Comparison of ENCODE assay signal across 18 cellular contexts in genomic region chr2:10764896-10765295, GRCh38. TPM values are rescaled to one million over a fixed set of nuclear protein-coding genes. Genes with fewer than 3 reads are reported as not detected.
DNase-seq lines count a peak whose midpoint lies in the region; ATAC-seq and TF ChIP-seq lines count a peak whose summit lies in the region.
"Had no signal": no experiment of that assay in that cellular context is flagged by ENCODE, and none has a peak within 500 bp of the region (broad histone marks: within the 10 kb centered on the region; RNA-seq: fewer than 3 reads in every experiment).

No MANE protein-coding gene starts in this region.

- 74% methylated on average over 4 of the region's 4 CpGs for WGBS in hepatocyte (ENCODE audit: low lambda C conversion rate, missing lambda C conversion rate)
- 63 to 68% methylated on average over 4 of the region's 4 CpGs for WGBS in sigmoid colon, 2 donors

- no peak overlapping the region for H3K9ac ChIP-seq in BLaER1

- H3K4me2 ChIP-seq in BLaER1 (peak overlapping the region; percentile 94), hepatocyte (no peak overlapping the region)
- H3K4me2 ChIP-seq: GM23338 had no signal

- no peaks in the 10 kb centered on the region for H3K9me2 ChIP-seq in hepatocyte (replicated peaks; ENCODE audit: insufficient read depth)

- H3K9me3 Mint-ChIP-seq in activated CD4-positive, alpha-beta T cell treated with anti-CD3 and anti-CD28 coated beads, Interleukin-2, amount 10 ng/mL, durations not matched to agents 24 days and 14 days: no peaks in the 10 kb centered on the region
- H3K9me3 Mint-ChIP-seq: CD4-positive, alpha-beta memory T cell; GM23338; HFFc6 had no signal

- no peaks in the 10 kb centered on the region for H3K9me3 ChIP-seq in BLaER1
- no peaks in the 10 kb centered on the region for H3K9me3 ChIP-seq in hepatocyte (ENCODE audit: low read depth)
- no peaks in the 10 kb centered on the region for H3K9me3 ChIP-seq in sigmoid colon

- no peaks in the 10 kb centered on the region for H3K36me3 Mint-ChIP-seq in activated CD4-positive, alpha-beta T cell treated with anti-CD3 and anti-CD28 coated beads, Interleukin-2, amount 10 ng/mL, durations not matched to agents 24 days and 14 days (ENCODE audit: low read depth)
- H3K36me3 Mint-ChIP-seq: CD14-positive monocyte; CD4-positive, alpha-beta memory T cell had no signal

- H3K27ac ChIP-seq in BLaER1 (no peak overlapping the region), hepatocyte (peak overlapping the region; percentile 74), sigmoid colon (no peak overlapping the region)
- H3K27ac ChIP-seq: HL-60 had no signal

- H3K4me1 Mint-ChIP-seq in activated CD4-positive, alpha-beta T cell treated with anti-CD3 and anti-CD28 coated beads, Interleukin-2, amount 10 ng/mL, durations not matched to agents 24 days and 14 days: no peaks in the 10 kb centered on the region
- H3K4me1 Mint-ChIP-seq: CD14-positive monocyte; CD4-positive, alpha-beta memory T cell had no signal

- intact Hi-C loops in sigmoid colon (cut with DNase I): no loop called here
- intact Hi-C loops in activated CD4-positive, alpha-beta T cell treated with anti-CD3 and anti-CD28 coated beads, Interleukin-2, amount 10 ng/mL, durations not matched to agents 24 days and 14 days (cut with micrococcal nuclease): no loop called here

- H3K36me3 ChIP-seq in BLaER1 (no peaks in the 10 kb centered on the region), hepatocyte (replicated peaks; ENCODE audit: insufficient read depth, low read depth) (no peaks in the 10 kb centered on the region), sigmoid colon (no peaks in the 10 kb centered on the region)

- H3K27me3 Mint-ChIP-seq in activated CD4-positive, alpha-beta T cell treated with anti-CD3 and anti-CD28 coated beads, Interleukin-2, amount 10 ng/mL, durations not matched to agents 24 days and 14 days: peaks cover 4% of the 10 kb centered on the region

- H3K4me1 ChIP-seq in BLaER1: peaks cover 34% of the 10 kb centered on the region
- no peaks in the 10 kb centered on the region for H3K4me1 ChIP-seq in hepatocyte (ENCODE audit: insufficient read depth)
- H3K4me1 ChIP-seq in sigmoid colon: no peaks in the 10 kb centered on the region

- no peak overlapping the region for H3K4me3 Mint-ChIP-seq in activated CD4-positive, alpha-beta T cell treated with anti-CD3 and anti-CD28 coated beads, Interleukin-2, amount 10 ng/mL, durations not matched to agents 24 days and 14 days
- H3K4me3 Mint-ChIP-seq: CD14-positive monocyte; CD4-positive, alpha-beta memory T cell; GM23338; HFFc6 had no signal

- TF ChIP-seq CTCF in hepatocyte (IDR thresholded peaks at IDR 0.05; ENCODE audit: poor library complexity): no peak
- no peak for TF ChIP-seq CTCF in sigmoid colon (IDR thresholded peaks at IDR 0.05)

- no peaks in the 10 kb centered on the region for H3K79me2 ChIP-seq in hepatocyte

- no peak for TF ChIP-seq POLR2A in sigmoid colon (IDR thresholded peaks at IDR 0.05)

- no peak overlapping the region for H3K27ac Mint-ChIP-seq in activated CD4-positive, alpha-beta T cell treated with anti-CD3 and anti-CD28 coated beads, Interleukin-2, amount 10 ng/mL, durations not matched to agents 24 days and 14 days
- H3K27ac Mint-ChIP-seq: CD14-positive monocyte, HFFc6 had no signal

- DNase-seq in ELF-1 (ENCODE audit: low read depth, low spot score) (peak; percentile 64), hepatocyte (ENCODE audit: low spot score) (no peak), sigmoid colon (peak; percentile 32), EL (no peak), GF-D8 (lab: John Stamatoyannopoulos, UW) (no peak)
- no peak for DNase-seq in activated CD4-positive, alpha-beta T cell treated with anti-CD3 and anti-CD28 coated beads, Interleukin-2, amount 10 ng/mL, durations not matched to agents 24 days and 14 days
- DNase-seq: ACHN; AML-193; CD4-positive, alpha-beta memory T cell; DMS79 treated with DMSO at 0.1 percent for 48 hours; HCEC 1CT; HFFc6 had no signal

- no peak for ATAC-seq in GM19397 (IDR thresholded peaks at IDR 0.05; ENCODE audit: unreplicated experiment)
- ATAC-seq: GM23338 had no signal

- H4K20me1 ChIP-seq in BLaER1: no peaks in the 10 kb centered on the region
- H4K20me1 ChIP-seq in hepatocyte (ENCODE audit: insufficient read depth, poor library complexity, severe bottlenecking): no peaks in the 10 kb centered on the region

- H2AFZ ChIP-seq in hepatocyte: no peak overlapping the region
- H2AFZ ChIP-seq: GM23338 had no signal

- H3K27me3 ChIP-seq in BLaER1 (no peaks in the 10 kb centered on the region), hepatocyte (no peaks in the 10 kb centered on the region), sigmoid colon (no peaks in the 10 kb centered on the region)

- H3K4me3 ChIP-seq in BLaER1 (no peak overlapping the region), hepatocyte (no peak overlapping the region), sigmoid colon (no peak overlapping the region)
- H3K4me3 ChIP-seq: GM23338 had no signal

- no peak for TF ChIP-seq EP300 in sigmoid colon (IDR thresholded peaks at IDR 0.05)

RNA-seq across cellular contexts. Expression of gene ATP6V1C2, which starts 43.5 kb away (rescaled TPM):
- total RNA-seq in hepatocyte (0.32 and 0.57 TPM in 2 replicates), sigmoid colon (under 1 TPM in 1 of 4 donors, not detected in 3; 0.55 TPM)
- polyA plus RNA-seq in hepatocyte (1.3 and 2.0 TPM in 2 replicates), sigmoid colon (under 1 TPM; under 0.01 to 0.93 (median 0.23) TPM)
- not detected in 2 replicates for total RNA-seq in activated CD4-positive, alpha-beta T cell treated with anti-CD3 and anti-CD28 coated beads, Interleukin-2, amount 10 ng/mL, durations not matched to agents 24 days and 14 days
- total RNA-seq: CD4-positive, alpha-beta memory T cell; HFFc6; HT1080 had no signal
- polyA plus RNA-seq: CD14-positive monocyte had no signal

RNA-seq across cellular contexts. Expression of gene PDIA6, which starts 47.7 kb away (rescaled TPM):
- 507 and 515 TPM in 2 replicates for total RNA-seq in hepatocyte
- polyA plus RNA-seq in hepatocyte: 715 and 766 TPM in 2 replicates
- 10 to 100 TPM; 57.3 to 90.3 (median 81.0) TPM for total RNA-seq in sigmoid colon
- 100 to 1,000 TPM in 1 of 3 donors, 10 to 100 TPM in 2; 31.8 to 211 (median 64.0) TPM for polyA plus RNA-seq in sigmoid colon
- total RNA-seq in activated CD4-positive, alpha-beta T cell treated with anti-CD3 and anti-CD28 coated beads, Interleukin-2, amount 10 ng/mL, durations not matched to agents 24 days and 14 days: 183 and 187 TPM in 2 replicates

Comparison
In these comparisons a context has a peak if more than half of its experiments do, and no peak if none do; other contexts are left out.
1. DNase-seq: peak in ELF-1 (single experiment) and sigmoid colon (single experiment); none in hepatocyte (single experiment), activated CD4-positive, alpha-beta T cell treated with anti-CD3 and anti-CD28 coated beads, Interleukin-2, amount 10 ng/mL, durations not matched to agents 24 days and 14 days (single experiment), EL (single experiment) and GF-D8 (single experiment).